ENCODE assay signal across 8 cellular contexts in genomic region chr14:90235179-90235976, GRCh38. TPM values are rescaled to one million over a fixed set of nuclear protein-coding genes. Genes with fewer than 3 reads are reported as not detected.
DNase-seq lines count a peak whose midpoint lies in the region; ATAC-seq, FAIRE-seq and TF ChIP-seq lines count a peak whose summit lies in the region.

No MANE protein-coding gene starts in this region.

- no peak overlapping the region for H3K4me3 ChIP-seq in WERI-Rb-1 (ENCODE audit: low read depth, low read length)
- no peak overlapping the region for H3K4me3 ChIP-seq in bronchial epithelial cell (ENCODE audit: low read depth, low read length)

- no peak for FAIRE-seq in bronchial epithelial cell (lab: Jason Lieb, UNC)

- H3K27me3 ChIP-seq in WERI-Rb-1 (ENCODE audit: insufficient read depth, low read depth, severe bottlenecking) (peaks cover 6% of the 10 kb centered on the region), bronchial epithelial cell (ENCODE audit: control insufficient read depth, insufficient read depth, low read length) (no peaks in the 10 kb centered on the region)

- peak; percentile 52 for DNase-seq in GDM1 (lab: John Stamatoyannopoulos, UW)
- peak; percentile 73 for DNase-seq in NCI-H2171 treated with DMSO at 0.1 percent for 48 hours (lab: John Stamatoyannopoulos, UW)
- DNase-seq in WERI-Rb-1, result peak; percentile 72
- peak; percentile 50 for DNase-seq in bronchial epithelial cell (ENCODE audit: low read depth)
- peak; percentile 54 for DNase-seq in kidney glomerular epithelial cell (lab: John Stamatoyannopoulos, UW)
- DNase-seq in stimulated activated CD4-positive, alpha-beta T cell treated with anti-CD3 and anti-CD28 coated beads, Interleukin-4, amount 100 ng/mL, for 4 hours, result peak; percentile 42 to 67

- ATAC-seq in HG02852 (IDR thresholded peaks at IDR 0.05; ENCODE audit: unreplicated experiment) (peak; percentile 56), HG03135 (IDR thresholded peaks at IDR 0.05; ENCODE audit: unreplicated experiment) (no peak)

- H3K36me3 ChIP-seq in WERI-Rb-1 (no peaks in the 10 kb centered on the region), bronchial epithelial cell (ENCODE audit: control insufficient read depth, insufficient read depth, low read length) (no peaks in the 10 kb centered on the region)

- H3K9me3 ChIP-seq in WERI-Rb-1 (ENCODE audit: severe bottlenecking), result peaks cover 19% of the 10 kb centered on the region

- H3K27ac ChIP-seq in WERI-Rb-1, result no peak overlapping the region

- TF ChIP-seq CTCF in WERI-Rb-1 (IDR thresholded peaks at IDR 0.05; ENCODE audit: low read depth, low read length) (peak; percentile 84), bronchial epithelial cell (IDR thresholded peaks at IDR 0.05; ENCODE audit: insufficient read depth, low read length, severe bottlenecking) (peak; percentile 95)

RNA-seq across cellular contexts. Expression of gene PSMC1, which starts 21.0 kb away (rescaled TPM):
- 102 and 145 TPM in 2 replicates for total RNA-seq in bronchial epithelial cell
